1 cellular context compared by ENCODE assay signal in genomic region chr14:101289230-101289690, GRCh38.
TF ChIP-seq lines count a peak whose summit lies in the region.

No MANE protein-coding gene starts in this region.

TF ChIP-seq in HepG2, 621 proteins besides CTCF, POLR2A, EP300 and RAD21 (continued from another document and continues in another):
- TF ChIP-seq ZNF710 (CRISPR knock-in tag; IDR thresholded peaks at IDR 0.05; ENCODE audit: borderline replicate concordance), result peak; percentile 88; the same call in 1 of the 2 replicates
- TF ChIP-seq ZNF746 (CRISPR knock-in tag; IDR thresholded peaks at IDR 0.05), result peak; percentile 85; the same call in 1 of the 2 replicates
- no peak for TF ChIP-seq ZNF616 (CRISPR knock-in tag; IDR thresholded peaks at IDR 0.05; ENCODE audit: low read depth)
- TF ChIP-seq ZNF280D (CRISPR knock-in tag; IDR thresholded peaks at IDR 0.05), result peak; percentile 85; the same call in 1 of the 2 replicates
- no peak for TF ChIP-seq SNAPC4 (CRISPR knock-in tag; IDR thresholded peaks at IDR 0.05)
- TF ChIP-seq BRF2 (CRISPR knock-in tag; IDR thresholded peaks at IDR 0.05), result no peak; the same call in 1 of the 2 replicates
- peak; percentile 46; the same call in 1 of the 2 replicates for TF ChIP-seq MEF2D (CRISPR knock-in tag; IDR thresholded peaks at IDR 0.05)
- no peak for TF ChIP-seq THAP9 (CRISPR knock-in tag; IDR thresholded peaks at IDR 0.05; ENCODE audit: borderline replicate concordance)
- no peak for TF ChIP-seq ZNF660 (CRISPR knock-in tag; IDR thresholded peaks at IDR 0.05; ENCODE audit: borderline replicate concordance, low read depth)
- TF ChIP-seq XBP1 (CRISPR knock-in tag; IDR thresholded peaks at IDR 0.05), result peak; percentile 48; the same call in 1 of the 2 replicates
- TF ChIP-seq POGZ (CRISPR knock-in tag; IDR thresholded peaks at IDR 0.05), result peak; percentile 65; the same call in 1 of the 2 replicates
- peak; percentile 76 for TF ChIP-seq ZBTB25 (CRISPR knock-in tag; IDR thresholded peaks at IDR 0.05)
- TF ChIP-seq ZNF407 (CRISPR knock-in tag; IDR thresholded peaks at IDR 0.05; ENCODE audit: not compliant biosample characterization), result no peak
- TF ChIP-seq ZBTB2 (CRISPR knock-in tag; IDR thresholded peaks at IDR 0.05; ENCODE audit: low read depth), result 0 out of 2 replicates have a peak, but pooled peaks have one; percentile 11
- no peak for TF ChIP-seq ZNF143 (CRISPR knock-in tag; IDR thresholded peaks at IDR 0.05)
- no peak for TF ChIP-seq RBM39 (IDR thresholded peaks at IDR 0.05; ENCODE audit: low read depth, low read length, poor library complexity, severe bottlenecking)
- TF ChIP-seq ZKSCAN8 (CRISPR knock-in tag; IDR thresholded peaks at IDR 0.05; ENCODE audit: borderline replicate concordance), result peak; percentile 85; the same call in 1 of the 2 replicates
- TF ChIP-seq KMT2B (CRISPR knock-in tag; IDR thresholded peaks at IDR 0.05), result no peak; the same call in 1 of the 2 replicates
- 0 out of 2 replicates have a peak, but pooled peaks have one; percentile 65 for TF ChIP-seq TEF (CRISPR knock-in tag; IDR thresholded peaks at IDR 0.05)
- TF ChIP-seq SNAPC2 (CRISPR knock-in tag; IDR thresholded peaks at IDR 0.05), result 0 out of 2 replicates have a peak, but pooled peaks have one; percentile 53
- TF ChIP-seq REPIN1 (CRISPR knock-in tag; IDR thresholded peaks at IDR 0.05; ENCODE audit: borderline replicate concordance, low read depth), result peak; percentile 73; the same call in 1 of the 2 replicates
